ENCODE assay signal across 24 cellular contexts in the genomic region with DNA sequence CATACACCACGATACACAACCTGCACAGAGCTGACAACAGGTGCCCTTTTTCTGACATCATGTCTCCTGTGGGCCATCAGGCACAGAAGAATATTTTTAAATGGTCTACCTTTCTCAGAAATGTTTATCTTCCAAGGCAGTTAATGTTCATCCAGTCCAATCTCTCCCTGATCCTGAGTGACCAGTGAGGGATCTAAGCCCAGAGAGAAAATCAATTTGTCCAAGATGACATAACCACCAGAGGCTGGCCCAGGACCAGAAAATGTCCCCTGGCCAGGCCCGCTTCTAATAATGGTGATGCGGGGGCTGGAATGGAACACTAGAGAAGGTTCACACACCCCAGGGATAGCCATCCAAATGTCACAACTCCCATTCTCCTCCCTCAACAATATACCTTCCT.
"Had no signal": no experiment of that assay in that cellular context is flagged by ENCODE, and none has a peak within 500 bp of the region (broad histone marks: within the 10 kb centered on the region; RNA-seq: fewer than 3 reads in every experiment).

No MANE protein-coding gene starts in this region.

- ATAC-seq: left colon; naive thymus-derived CD4-positive, alpha-beta T cell; natural killer cell treated with Interleukin-12 subunit alpha and Interleukin-12 subunit beta and Interleukin-15 and Interleukin-18, amount 100 ng/mL, for 72 hours; stimulated activated naive B cell treated with anti-CD40 and anti-IgM and Interleukin-4, amounts not matched to agents 10 μg/mL and 1 μg/mL and 100 μg/mL, for 72 hours; upper lobe of right lung had no signal

- H3K4me1 ChIP-seq: left ventricle myocardium inferior, right atrium auricular region, suprapubic skin, tibial artery, upper lobe of right lung, uterus had no signal

- H3K36me3 ChIP-seq: left ventricle myocardium inferior, ovary, right atrium auricular region, suprapubic skin, thoracic aorta, tibial artery, upper lobe of right lung, uterus had no signal

- DNase-seq: immature natural killer cell; kidney; left colon; left ventricle myocardium inferior; mesendoderm; naive thymus-derived CD4-positive, alpha-beta T cell; ovary; stimulated activated CD4-positive, alpha-beta T cell treated with anti-CD3 and anti-CD28 coated beads, Interleukin-12 subunit alpha, Interleukin-12 subunit beta, amount 100 ng/mL, for 4 hours; stimulated activated CD4-positive, alpha-beta T cell treated with anti-CD3 and anti-CD28 coated beads, Interleukin-15, amount 100 ng/mL, for 24 hours; stimulated activated CD4-positive, alpha-beta T cell treated with anti-CD3 and anti-CD28 coated beads, Interleukin-2, amount 100 ng/mL, for 24 hours; stimulated activated CD4-positive, alpha-beta T cell treated with anti-CD3 and anti-CD28 coated beads, Interleukin-4, amount 100 ng/mL, for 1 hour; stimulated activated naive B cell treated with anti-CD40 and anti-IgM and Interleukin-4, amounts not matched to agents 10 μg/mL and 1 μg/mL and 100 μg/mL, for 72 hours; stimulated activated naive CD8-positive, alpha-beta T cell treated with anti-CD3 and anti-CD28 coated beads, Interleukin-15, Interleukin-2, amounts not matched to agents 100 U/mL and 50 U/mL, for 24 hours; tibial artery; trophoblast cell; upper lobe of right lung; uterus had no signal

- H3K27ac ChIP-seq: left ventricle myocardium inferior, ovary, right atrium auricular region, skin epidermis, suprapubic skin, thoracic aorta, tibial artery, upper lobe of right lung, uterus had no signal

- H3K27me3 ChIP-seq: ovary, right atrium auricular region, suprapubic skin, tibial artery, upper lobe of right lung, uterus had no signal

- H3K9me3 ChIP-seq: left ventricle myocardium inferior, ovary, right atrium auricular region, suprapubic skin, thoracic aorta, tibial artery, upper lobe of right lung, uterus had no signal

- H3K4me3 ChIP-seq: left ventricle myocardium inferior, lung, ovary, right atrium auricular region, skin epidermis, suprapubic skin, thoracic aorta, tibial artery, upper lobe of right lung, uterus had no signal

- FAIRE-seq: islet of Langerhans, kidney had no signal
